7 cellular contexts compared by ENCODE assay signal in genomic region chr16:75433732-75434413, GRCh38. TPM values are rescaled to one million over a fixed set of nuclear protein-coding genes. Genes with fewer than 3 reads are reported as not detected.
DNase-seq lines count a peak whose midpoint lies in the region; ATAC-seq and TF ChIP-seq lines count a peak whose summit lies in the region.

No MANE protein-coding gene starts in this region.

- TF ChIP-seq POLR2A in prostate gland (IDR thresholded peaks at IDR 0.05) = no peak

- DNase-seq in G401 (ENCODE audit: low spot score) = peak; percentile 88
- DNase-seq in HL-60 (ENCODE audit: low read depth in 1 of 2, low spot score in 1 of 2) = peak; percentile 62 to 71
- peak; percentile 84 for DNase-seq in NOMO-1 treated with dmso at 0.1 percent for 144 hours (lab: John Stamatoyannopoulos, UW; ENCODE audit: unreplicated experiment)
- DNase-seq in anterior cingulate cortex (lab: John Stamatoyannopoulos, UW) = peak in 54 of 58 donors; percentile 15 to 93 (median 84)
- DNase-seq in hepatic stellate cell (ENCODE audit: low spot score) = peak; percentile 82
- peak; percentile 84 for DNase-seq in prostate gland (ENCODE audit: low spot score)

- H3K4me1 ChIP-seq in prostate gland (replicated peaks) = peaks cover 4% of the 10 kb centered on the region

- intact Hi-C loops in prostate gland (cut with DNase I) = loop anchor here (2.0 to 5.0 kb wide), 2 partner anchors 29 to 133 kb away; partner anchors contain the start of gene GABARAPL2

- in situ Hi-C loops in G401 (cut with HindIII; ENCODE audit: low sequenced_read_pairs) = no loop called here

- no peaks in the 10 kb centered on the region for H3K9me3 ChIP-seq in prostate gland

- ATAC-seq in GM21390 (IDR thresholded peaks at IDR 0.05; ENCODE audit: unreplicated experiment) = peak; percentile 66

- H3K27ac ChIP-seq in HL-60 (replicated peaks) = peak overlapping the region; percentile 86
- H3K27ac ChIP-seq in prostate gland = peak overlapping the region; percentile 95 to 98

- H3K27me3 ChIP-seq in HL-60 (ENCODE audit: insufficient read depth, poor library complexity, severe bottlenecking) (no peaks in the 10 kb centered on the region), prostate gland (replicated peaks; ENCODE audit: insufficient read depth) (no peaks in the 10 kb centered on the region)

- TF ChIP-seq CTCF in HL-60 (IDR thresholded peaks at IDR 0.05; ENCODE audit: insufficient read depth, low read length) = no peak
- peak in 1 of 4 experiments; percentile 12 for TF ChIP-seq CTCF in prostate gland (IDR thresholded peaks at IDR 0.05)

- WGBS in prostate gland = 3% methylated on average over 32 of the region's 32 CpGs

- H3K4me3 ChIP-seq in HL-60 (replicated peaks; ENCODE audit: insufficient read depth, low read length) (peak overlapping the region; percentile 94), prostate gland (peak overlapping the region; percentile 93 to 98)

- H3K36me3 ChIP-seq in prostate gland = no peaks in the 10 kb centered on the region

RNA-seq across cellular contexts. Expression of gene CFDP1, which starts 0.6 kb away (rescaled TPM):
- 58.3 and 63.1 TPM in 2 replicates for total RNA-seq in G401 (2014; rRNA removed; shearing (Covaris generic))
- 100 to 1,000 TPM in 1 of 2 donors, 10 to 100 TPM in 1; 67.9 to 101 TPM for total RNA-seq in prostate gland

RNA-seq across cellular contexts. Expression of gene TMEM170A, which starts 30.6 kb away (rescaled TPM):
- 33.0 and 47.7 TPM in 2 replicates for total RNA-seq in G401 (2014; rRNA removed; shearing (Covaris generic))
- total RNA-seq in prostate gland = 10 to 100 TPM; 21.5 to 35.9 TPM

Comparison
In these comparisons a context has a peak if more than half of its experiments do, and no peak if none do; other contexts are left out.
1. Peak in every context shown above with its lines: DNase-seq, ATAC-seq, H3K4me3 ChIP-seq and H3K27ac ChIP-seq.